Comparison of ENCODE assay signal across 8 cellular contexts in the genomic region with DNA sequence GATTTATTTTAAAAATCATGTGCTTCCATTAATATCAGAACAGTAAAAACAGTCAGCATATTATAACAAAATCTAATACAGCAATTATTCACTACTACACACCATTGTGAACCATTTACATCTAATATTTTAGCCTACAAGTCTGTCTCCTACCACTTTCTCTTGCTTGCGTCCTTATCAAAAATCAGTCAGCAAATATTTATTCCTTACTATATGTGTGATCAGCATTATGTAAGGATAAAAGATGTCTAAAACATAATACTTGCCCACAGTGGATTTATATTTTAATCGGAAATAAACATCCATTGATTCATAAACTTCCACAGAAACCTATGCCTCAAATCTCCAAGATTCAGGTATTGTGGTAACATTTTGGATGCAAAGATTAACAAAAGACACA.
"Had no signal": no experiment of that assay in that cellular context is flagged by ENCODE, and none has a peak within 500 bp of the region (broad histone marks: within the 10 kb centered on the region; RNA-seq: fewer than 3 reads in every experiment).

No MANE protein-coding gene starts in this region.

- H3K4me3 ChIP-seq: GM12878 had no signal

- DNase-seq: GDM1, GF-D8 had no signal

- ATAC-seq: GM12878 had no signal

- FAIRE-seq: G401.6, GM12878, GM12891, GM12892, GM18507, GM19239 had no signal
